9 cellular contexts compared by ENCODE assay signal in genomic region chr7:30528779-30529178, GRCh38.
"Had no signal": no experiment of that assay in that cellular context is flagged by ENCODE, and none has a peak within 500 bp of the region (broad histone marks: within the 10 kb centered on the region; RNA-seq: fewer than 3 reads in every experiment).

No MANE protein-coding gene starts in this region.

- H2AFZ ChIP-seq: GM23248 had no signal

- H3K9me3 Mint-ChIP-seq: HFFc6 had no signal

- H3K4me3 Mint-ChIP-seq: HFFc6 had no signal

- H3K4me3 ChIP-seq: GM23248 had no signal

- H3K27ac Mint-ChIP-seq: HFFc6 had no signal

- H3K27ac ChIP-seq: GM23248, HL-60, KMS-11 had no signal

- H3K4me2 ChIP-seq: KMS-11 had no signal

- DNase-seq: GM23248, GOT3, H7, HCEC 1CT, HFFc6, IMR-90, KBM-7 had no signal

- H3K9ac ChIP-seq: GM23248, KMS-11 had no signal
